Comparison of ENCODE assay signal across 27 cellular contexts in genomic region chr20:24663496-24663895, GRCh38.
"Had no signal": no experiment of that assay in that cellular context is flagged by ENCODE, and none has a peak within 500 bp of the region (broad histone marks: within the 10 kb centered on the region; RNA-seq: fewer than 3 reads in every experiment).

No MANE protein-coding gene starts in this region.

- ATAC-seq: activated CD4-positive, alpha-beta T cell treated with anti-CD3 and anti-CD28 coated beads for 36 hours; activated CD8-positive, alpha-beta memory T cell treated with anti-CD3 and anti-CD28 coated beads, Interleukin-2, amount 10 ng/mL, durations not matched to agents 7 days and 5 days; activated CD8-positive, alpha-beta T cell treated with anti-CD3 and anti-CD28 coated beads, Interleukin-2, amount 10 ng/mL, durations not matched to agents 7 days and 5 days; activated T-cell treated with anti-CD3 and anti-CD28 coated beads, Interleukin-2, amount 50 U/mL, for 72 hours; esophagus mucosa; foreskin keratinocyte; heart right ventricle; left lung; lower lobe of right lung; pancreas; psoas muscle had no signal

- H3K9me3 ChIP-seq: adrenal gland, heart right ventricle, left lung, lower lobe of right lung, pancreas, psoas muscle, thoracic aorta, uterus had no signal

- H3K9me3 Mint-ChIP-seq: activated naive CD4-positive, alpha-beta T cell treated with anti-CD3 and anti-CD28 coated beads for 36 hours; activated naive CD8-positive, alpha-beta T cell treated with anti-CD3 and anti-CD28 coated beads for 36 hours; activated T-cell treated with anti-CD3 and anti-CD28 coated beads, Interleukin-2, amount 50 U/mL, for 72 hours; brain; dendritic cell treated with granulocyte-macrophage colony-stimulating factor and Interleukin-4, amounts not matched to agents 40 ng/mL and 50 ng/mL, for 4 days; T-helper 2 cell treated with Interferon-gamma antibody and Interleukin-4, amounts not matched to agents 5 μg/mL and 100 μg/mL, for 36 hours had no signal

- H3K4me3 Mint-ChIP-seq: activated CD4-positive, alpha-beta T cell treated with anti-CD3 and anti-CD28 coated beads for 36 hours; activated CD8-positive, alpha-beta memory T cell treated with anti-CD3 and anti-CD28 coated beads, Interleukin-2, amount 10 ng/mL, durations not matched to agents 7 days and 5 days; activated CD8-positive, alpha-beta T cell treated with anti-CD3 and anti-CD28 coated beads, Interleukin-2, amount 10 ng/mL, durations not matched to agents 7 days and 5 days; activated naive CD4-positive, alpha-beta T cell treated with anti-CD3 and anti-CD28 coated beads for 36 hours; activated naive CD8-positive, alpha-beta T cell treated with anti-CD3 and anti-CD28 coated beads for 36 hours; activated T-cell treated with anti-CD3 and anti-CD28 coated beads, Interleukin-2, amount 50 U/mL, for 72 hours; brain; dendritic cell treated with granulocyte-macrophage colony-stimulating factor and Interleukin-4, amounts not matched to agents 40 ng/mL and 50 ng/mL, for 4 days; endodermal cell; T-helper 2 cell treated with Interferon-gamma antibody and Interleukin-4, amounts not matched to agents 5 μg/mL and 100 μg/mL, for 36 hours had no signal

- H3K4me3 ChIP-seq: adrenal gland, heart right ventricle, left lung, lower lobe of right lung, pancreas, psoas muscle, thoracic aorta, uterus had no signal

- H3K4me1 ChIP-seq: adrenal gland, foreskin keratinocyte, left lung, lower lobe of right lung, pancreas, psoas muscle, uterus had no signal

- H3K4me1 Mint-ChIP-seq: activated CD4-positive, alpha-beta T cell treated with anti-CD3 and anti-CD28 coated beads for 36 hours; activated CD8-positive, alpha-beta memory T cell treated with anti-CD3 and anti-CD28 coated beads, Interleukin-2, amount 10 ng/mL, durations not matched to agents 7 days and 5 days; activated naive CD8-positive, alpha-beta T cell treated with anti-CD3 and anti-CD28 coated beads for 36 hours; endodermal cell had no signal

- H3K27ac ChIP-seq: adrenal gland, foreskin keratinocyte, heart right ventricle, left lung, lower lobe of right lung, pancreas, psoas muscle, thoracic aorta, uterus had no signal

- DNase-seq: activated CD4-positive, alpha-beta T cell treated with anti-CD3 and anti-CD28 coated beads for 36 hours; activated CD4-positive, CD25-positive, alpha-beta regulatory T cell; activated CD8-positive, alpha-beta memory T cell treated with anti-CD3 and anti-CD28 coated beads, Interleukin-2, amount 10 ng/mL, durations not matched to agents 7 days and 5 days; activated CD8-positive, alpha-beta T cell treated with anti-CD3 and anti-CD28 coated beads, Interleukin-2, amount 10 ng/mL, durations not matched to agents 7 days and 5 days; activated naive CD4-positive, alpha-beta T cell treated with anti-CD3 and anti-CD28 coated beads for 36 hours; activated naive CD8-positive, alpha-beta T cell treated with anti-CD3 and anti-CD28 coated beads for 36 hours; activated T-cell treated with anti-CD3 and anti-CD28 coated beads for 4 hours; activated T-cell treated with anti-CD3 and anti-CD28 coated beads, Interleukin-2, amount 50 U/mL, for 72 hours; adrenal gland; aorta; endodermal cell; foreskin keratinocyte; heart right ventricle; left lung; lower lobe of right lung; mesenchymal stem cell; pancreas; psoas muscle; stimulated activated naive CD4-positive, alpha-beta T cell treated with Interleukin-2 at 50 U/mL for 16 hours; T-helper 1 cell; trophoblast cell; uterus had no signal

- H3K27me3 Mint-ChIP-seq: activated CD4-positive, alpha-beta T cell treated with anti-CD3 and anti-CD28 coated beads for 36 hours; activated CD8-positive, alpha-beta memory T cell treated with anti-CD3 and anti-CD28 coated beads, Interleukin-2, amount 10 ng/mL, durations not matched to agents 7 days and 5 days; activated naive CD8-positive, alpha-beta T cell treated with anti-CD3 and anti-CD28 coated beads for 36 hours; dendritic cell treated with granulocyte-macrophage colony-stimulating factor and Interleukin-4, amounts not matched to agents 40 ng/mL and 50 ng/mL, for 4 days had no signal

- FAIRE-seq: pancreas had no signal

- H3K36me3 ChIP-seq: adrenal gland, left lung, lower lobe of right lung, pancreas, thoracic aorta, uterus had no signal

- H3K27me3 ChIP-seq: adrenal gland, foreskin keratinocyte, heart right ventricle, pancreas, uterus had no signal

- H3K36me3 Mint-ChIP-seq: activated CD8-positive, alpha-beta memory T cell treated with anti-CD3 and anti-CD28 coated beads, Interleukin-2, amount 10 ng/mL, durations not matched to agents 7 days and 5 days; activated naive CD8-positive, alpha-beta T cell treated with anti-CD3 and anti-CD28 coated beads for 36 hours; brain had no signal

- H3K27ac Mint-ChIP-seq: activated CD4-positive, alpha-beta T cell treated with anti-CD3 and anti-CD28 coated beads for 36 hours; activated CD8-positive, alpha-beta memory T cell treated with anti-CD3 and anti-CD28 coated beads, Interleukin-2, amount 10 ng/mL, durations not matched to agents 7 days and 5 days; activated CD8-positive, alpha-beta T cell treated with anti-CD3 and anti-CD28 coated beads, Interleukin-2, amount 10 ng/mL, durations not matched to agents 7 days and 5 days; activated naive CD4-positive, alpha-beta T cell treated with anti-CD3 and anti-CD28 coated beads for 36 hours; activated naive CD8-positive, alpha-beta T cell treated with anti-CD3 and anti-CD28 coated beads for 36 hours; activated T-cell treated with anti-CD3 and anti-CD28 coated beads, Interleukin-2, amount 50 U/mL, for 72 hours; dendritic cell treated with granulocyte-macrophage colony-stimulating factor and Interleukin-4, amounts not matched to agents 40 ng/mL and 50 ng/mL, for 4 days; endodermal cell; T-helper 2 cell treated with Interferon-gamma antibody and Interleukin-4, amounts not matched to agents 5 μg/mL and 100 μg/mL, for 36 hours had no signal
